In the genomic region with DNA sequence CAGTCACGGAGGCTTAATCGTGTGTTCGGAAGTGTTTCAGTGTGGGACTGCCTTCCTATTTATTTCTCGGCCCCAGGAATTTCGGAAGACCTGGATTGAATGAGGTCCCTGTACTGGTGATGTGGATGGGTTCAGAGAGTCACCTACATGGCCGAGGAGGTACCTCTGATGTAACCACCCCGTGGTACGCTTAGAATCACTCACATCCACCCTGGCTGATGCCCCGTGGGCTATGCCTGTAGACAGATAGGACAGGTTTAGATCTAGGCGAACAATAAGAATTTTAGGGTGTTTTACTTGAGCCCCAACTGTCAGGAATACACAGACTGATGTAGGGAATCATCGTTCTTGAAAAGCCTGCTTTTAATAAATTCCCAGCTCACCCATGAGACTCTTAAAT, we compare ENCODE assay signal across 16 cellular contexts. TPM values are rescaled to one million over a fixed set of nuclear protein-coding genes. Genes with fewer than 3 reads are reported as not detected.
DNase-seq lines count a peak whose midpoint lies in the region; ATAC-seq and TF ChIP-seq lines count a peak whose summit lies in the region.
"Had no signal": no experiment of that assay in that cellular context is flagged by ENCODE, and none has a peak within 500 bp of the region (broad histone marks: within the 10 kb centered on the region; RNA-seq: fewer than 3 reads in every experiment).

No MANE protein-coding gene starts in this region.

- TF ChIP-seq EP300 in ovary (IDR thresholded peaks at IDR 0.05): no peak

- H3K27ac Mint-ChIP-seq in neural crest cell (ENCODE audit: unreplicated experiment) (no peak overlapping the region), type B pancreatic cell (peak overlapping the region; percentile 3)

- peaks cover 36% of the 10 kb centered on the region for H3K4me1 Mint-ChIP-seq in neural crest cell
- peaks cover 20% of the 10 kb centered on the region for H3K4me1 Mint-ChIP-seq in type B pancreatic cell (ENCODE audit: unreplicated experiment)

- peak overlapping the region; percentile 69; the same call in 1 of the 2 replicates for H3K27ac ChIP-seq in VCaP
- H3K27ac ChIP-seq in dorsolateral prefrontal cortex: peak overlapping the region in 55 of 59 donors; percentile 5 to 95 (median 77)
- no peak overlapping the region for H3K27ac ChIP-seq in ovary
- H3K27ac ChIP-seq: BLaER1 treated with 17β-estradiol and CSF1 and Interleukin-3, amounts not matched to agents 10 nM and 100 nM; GM23248 had no signal

- H3K36me3 ChIP-seq in ovary: no peaks in the 10 kb centered on the region
- H3K36me3 ChIP-seq: BLaER1 treated with 17β-estradiol and CSF1 and Interleukin-3, amounts not matched to agents 10 nM and 100 nM had no signal

- no peaks in the 10 kb centered on the region for H3K9me3 ChIP-seq in ovary
- H3K9me3 ChIP-seq: BLaER1 treated with 17β-estradiol and CSF1 and Interleukin-3, amounts not matched to agents 10 nM and 100 nM had no signal

- WGBS in ovary, 3 donors: 82 to 92% (median 82%) methylated on average over 11 of the region's 11 CpGs

- ATAC-seq in GM21528 (IDR thresholded peaks at IDR 0.05; ENCODE audit: low FRiP score, unreplicated experiment): no peak
- ATAC-seq: HCT116 had no signal

- peaks cover 0 to 47% (median 3%) of the 10 kb centered on the region in 45 donors for H3K27me3 ChIP-seq in dorsolateral prefrontal cortex
- no peaks in the 10 kb centered on the region for H3K27me3 ChIP-seq in ovary

- H3K27me3 Mint-ChIP-seq in neural crest cell (ENCODE audit: low read depth) (peaks cover 85% of the 10 kb centered on the region), type B pancreatic cell (peaks cover 86% of the 10 kb centered on the region)

- H3K4me1 ChIP-seq in ovary (ENCODE audit: insufficient read depth): no peaks in the 10 kb centered on the region

- H3K36me3 Mint-ChIP-seq in neural crest cell (ENCODE audit: low read depth): no peaks in the 10 kb centered on the region
- no peaks in the 10 kb centered on the region for H3K36me3 Mint-ChIP-seq in type B pancreatic cell
- H3K36me3 Mint-ChIP-seq: CD4-positive, CD25-positive, alpha-beta regulatory T cell had no signal

- H3K4me3 ChIP-seq in dorsolateral prefrontal cortex (peak overlapping the region in 53 of 59 donors; percentile 11 to 69 (median 55)), ovary (no peak overlapping the region)
- H3K4me3 ChIP-seq: BLaER1 treated with 17β-estradiol and CSF1 and Interleukin-3, amounts not matched to agents 10 nM and 100 nM; GM23248 had no signal

- TF ChIP-seq CTCF in VCaP (conservative IDR thresholded peaks at IDR 0.05) (no peak), dorsolateral prefrontal cortex (IDR thresholded peaks at IDR 0.05 in 54 of 56, conservative IDR thresholded peaks at IDR 0.05 in 2 of 56; ENCODE audit: low read depth in 1 of 56, partially characterized antibody in 56 of 56) (no peak), neural crest cell (conservative IDR thresholded peaks at IDR 0.05) (no peak), type B pancreatic cell (conservative IDR thresholded peaks at IDR 0.05) (no peak), ovary (IDR thresholded peaks at IDR 0.05) (no peak)

- H3K4me3 Mint-ChIP-seq in neural crest cell (peak overlapping the region; percentile 87), type B pancreatic cell (peak overlapping the region; percentile 88)
- H3K4me3 Mint-ChIP-seq: CD4-positive, CD25-positive, alpha-beta regulatory T cell had no signal

- intact Hi-C loops in dorsolateral prefrontal cortex (cut with DNase I): loop anchor here in 1 of 2 donors (10.0 kb wide), 1 partner anchor 411 kb away; no protein-coding TSS in a partner anchor
- intact Hi-C loops in ovary (cut with DNase I): loop anchor here in 1 of 4 donors (10.0 kb wide), 1 partner anchor 401 kb away; the partner anchor contains the start of gene EFCAB6

- no peak for TF ChIP-seq POLR2A in ovary (IDR thresholded peaks at IDR 0.05)

- H3K9me3 Mint-ChIP-seq in neural crest cell: no peaks in the 10 kb centered on the region
- no peaks in the 10 kb centered on the region for H3K9me3 Mint-ChIP-seq in type B pancreatic cell

- no peak for DNase-seq in dorsolateral prefrontal cortex
- no peak for DNase-seq in neural crest cell (ENCODE audit: low read depth, low spot score)
- no peak for DNase-seq in type B pancreatic cell (ENCODE audit: extremely low spot score, unreplicated experiment)
- DNase-seq in ovary: no peak
- no peak for DNase-seq in iPS-NIHi7 (ENCODE audit: extremely low spot score)
- DNase-seq: ACHN; CD4-positive, CD25-positive, alpha-beta regulatory T cell; DMS53; GF-D8; GM23248 had no signal

RNA-seq across cellular contexts. Expression of gene MPPED1, which starts 2.0 kb away (rescaled TPM):
- 100 to 1,000 TPM in 57 of 120 experiments, 10 to 100 TPM in 63; 27.7 to 144 (median 99.1) TPM for total RNA-seq in dorsolateral prefrontal cortex
- total RNA-seq in neural crest cell: 1.7 and 1.8 TPM in 2 replicates
- 0.83 and 1.2 TPM in 2 replicates for total RNA-seq in type B pancreatic cell (ENCODE audit: low replicate concordance)
- 1 to 10 TPM in 5 of 7 donors, under 1 TPM in 2; 0.46 to 4.1 (median 2.9) TPM for total RNA-seq in ovary
- 1 to 10 TPM in 1 of 2 donors, under 1 TPM in 1; 0.45 to 1.3 TPM for polyA plus RNA-seq in ovary
- total RNA-seq: A172; CD4-positive, CD25-positive, alpha-beta regulatory T cell; GM23248; HT-29 had no signal
- polyA plus RNA-seq: CD4-positive, CD25-positive, alpha-beta regulatory T cell; GM23248 had no signal

Comparison
In these comparisons a context has a peak if more than half of its experiments do, and no peak if none do; other contexts are left out.
1. H3K27ac ChIP-seq: peak in VCaP (single experiment) and dorsolateral prefrontal cortex (55 of 59); none in ovary (0 of 2).
2. RNA of gene MPPED1, which starts 2.0 kb away (total RNA-seq): 27.7 to 144 TPM in dorsolateral prefrontal cortex; 0.46 to 4.1 TPM in ovary, 1.7 to 1.8 TPM in neural crest cell and 0.83 to 1.2 TPM in type B pancreatic cell; every median in the first group is over 4 times any median in the second.